Comparison of ENCODE assay signal across 8 cellular contexts in the genomic region with DNA sequence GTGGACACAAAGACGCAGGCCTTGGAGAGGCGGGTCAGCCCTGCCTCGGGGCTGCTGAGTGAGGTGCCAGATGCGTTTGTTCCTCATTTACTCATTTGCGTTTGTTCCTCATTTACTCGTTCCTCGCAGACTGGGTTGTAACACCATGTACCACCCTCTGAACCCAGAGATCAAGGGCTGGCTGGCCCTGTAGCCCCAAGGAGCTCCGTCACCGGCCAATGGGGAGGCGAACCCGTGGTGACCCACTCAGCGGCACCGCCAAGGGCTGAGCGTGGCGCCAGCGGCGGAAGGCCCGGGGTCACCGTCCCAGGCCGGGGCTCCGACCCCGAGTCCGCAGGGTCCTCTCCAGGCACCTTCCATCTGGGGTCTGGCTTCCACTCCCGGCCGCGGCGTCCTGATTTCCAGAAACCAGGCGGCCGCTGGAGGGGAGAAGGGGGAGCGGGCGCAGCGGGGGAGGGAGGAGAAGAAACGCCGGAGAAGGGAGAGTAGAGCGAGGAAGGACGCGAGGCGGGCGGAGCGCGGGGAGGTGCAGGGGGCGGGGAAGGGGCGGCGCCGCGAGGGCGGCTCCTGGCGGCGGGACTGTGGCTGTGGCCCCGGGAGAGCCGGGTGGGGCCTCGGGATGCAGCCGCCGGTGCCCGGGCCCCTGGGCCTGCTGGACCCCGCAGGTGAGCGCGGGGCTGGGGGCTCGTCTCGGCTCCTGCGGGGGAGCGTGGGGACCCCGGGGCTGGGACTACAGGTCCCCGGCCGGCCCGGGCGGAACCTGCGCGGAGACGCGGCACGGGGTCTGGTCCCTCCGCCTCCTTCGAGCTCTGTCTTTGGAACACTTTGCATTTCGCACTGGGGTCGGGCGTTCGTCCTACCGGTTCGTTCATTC. TPM values are rescaled to one million over a fixed set of nuclear protein-coding genes. Genes with fewer than 3 reads are reported as not detected.
DNase-seq lines count a peak whose midpoint lies in the region; ATAC-seq and TF ChIP-seq lines count a peak whose summit lies in the region.

A gene (plus strand): TSS at position 576 of the 874 bp plus-strand sequence. CDS start 44 bp downstream, at position 620.

- ATAC-seq in GM21717 (IDR thresholded peaks at IDR 0.05; ENCODE audit: unreplicated experiment): peak; percentile 81
- ATAC-seq in T-cell (replicated peaks in 1 of 4): peak; percentile 97 to 99 (median 98)
- ATAC-seq in heart left ventricle: peak; percentile 88 to 99 (median 96)

- H3K27me3 ChIP-seq in MM.1S (replicated peaks; ENCODE audit: insufficient read depth, low read length): peaks cover 1% of the 10 kb centered on the region; the same call in 1 of the 2 replicates
- peaks cover 0 to 16% (median 0%) of the 10 kb centered on the region in 9 donors for H3K27me3 ChIP-seq in heart left ventricle
- peaks cover 0 to 19% of the 10 kb centered on the region in 2 donors for H3K27me3 ChIP-seq in tibial nerve

- H3K4me1 Mint-ChIP-seq in Calu3 (ENCODE audit: low read depth, unreplicated experiment) (peaks cover 8% of the 10 kb centered on the region), T-cell (peaks cover 10 to 27% (median 14%) of the 10 kb centered on the region in 3 donors)

- H3K9me3 ChIP-seq in MM.1S (replicated peaks; ENCODE audit: insufficient read depth, low read length) (no peaks in the 10 kb centered on the region), heart left ventricle (no peaks in the 10 kb centered on the region), tibial nerve (no peaks in the 10 kb centered on the region)

- H3K9me2 ChIP-seq in MM.1S (replicated peaks; ENCODE audit: insufficient read depth, low read length): no peaks in the 10 kb centered on the region

- no peaks in the 10 kb centered on the region for H4K20me1 ChIP-seq in MM.1S (ENCODE audit: insufficient read depth, low read length)

- peak within 1 kb of the TSS; percentile 67 for H3K9ac ChIP-seq in MM.1S (ENCODE audit: low read length)

- peaks cover 15% of the 10 kb centered on the region for H3K4me1 ChIP-seq in MM.1S (ENCODE audit: low read length)
- peaks cover 0 to 21% (median 8%) of the 10 kb centered on the region in 12 donors for H3K4me1 ChIP-seq in heart left ventricle
- H3K4me1 ChIP-seq in tibial nerve: peaks cover 0 to 21% (median 6%) of the 10 kb centered on the region in 4 donors

- H3F3A ChIP-seq in MM.1S (ENCODE audit: insufficient read depth, low read length): no peaks in the 10 kb centered on the region

- peak within 1 kb of the TSS; percentile 100 for H3K4me2 ChIP-seq in MM.1S (ENCODE audit: low read depth, low read length)

- no peaks in the 10 kb centered on the region for H3K36me3 Mint-ChIP-seq in Calu3 (ENCODE audit: insufficient read depth, unreplicated experiment)
- H3K36me3 Mint-ChIP-seq in T-cell: no peaks in the 10 kb centered on the region

- CTCF ChIA-PET in Calu3 (lab: Charles Lee): no interaction called here
- CTCF ChIA-PET in T-cell (lab: Charles Lee): no interaction called here

- H3K9me3 Mint-ChIP-seq in Calu3 (ENCODE audit: low read depth, unreplicated experiment): no peaks in the 10 kb centered on the region
- no peaks in the 10 kb centered on the region for H3K9me3 Mint-ChIP-seq in T-cell

- TF ChIP-seq POLR2A in heart left ventricle (IDR thresholded peaks at IDR 0.05) (peak in 1 of 2 donors; percentile 26), tibial nerve (IDR thresholded peaks at IDR 0.05) (no peak)

- H3K27ac ChIP-seq in MM.1S (ENCODE audit: low read length) (no peak within 1 kb of the TSS), adipose tissue (ENCODE audit: low read depth, low read length) (no peak within 1 kb of the TSS), heart left ventricle (peak within 1 kb of the TSS; percentile 20 to 94 (median 74)), tibial nerve (peak within 1 kb of the TSS; percentile 64 to 92 (median 78))

- H2AFZ ChIP-seq in MM.1S (ENCODE audit: low read length): peak within 1 kb of the TSS; percentile 96

- TF ChIP-seq EP300 in tibial nerve (IDR thresholded peaks at IDR 0.05): peak; percentile 58 to 72

- H3K79me2 ChIP-seq in MM.1S (ENCODE audit: low read length): no peaks in the 10 kb centered on the region

- TF ChIP-seq CTCF in Calu3 (IDR thresholded peaks at IDR 0.05; ENCODE audit: unreplicated experiment): peak; percentile 22
- TF ChIP-seq CTCF in MM.1S (IDR thresholded peaks at IDR 0.05; ENCODE audit: low read length): no peak; the same call in 1 of the 2 replicates
- TF ChIP-seq CTCF in heart left ventricle (IDR thresholded peaks at IDR 0.05): peak in 11 of 12 donors; percentile 20 to 73 (median 54)
- TF ChIP-seq CTCF in tibial nerve (IDR thresholded peaks at IDR 0.05): peak; percentile 28 to 66 (median 51)

- H3K27ac Mint-ChIP-seq in Calu3 (ENCODE audit: unreplicated experiment) (peak within 1 kb of the TSS; percentile 33), T-cell (no peak within 1 kb of the TSS)

- DNase-seq in Calu3: peak; percentile 39
- DNase-seq in MM.1S: peak; percentile 62
- peak; percentile 38 to 79 (median 64) for DNase-seq in T-cell
- DNase-seq in heart left ventricle: peak; percentile 88 to 94 (median 88)
- peak; percentile 64 for DNase-seq in pons (ENCODE audit: low spot score)
- DNase-seq in tibial nerve (ENCODE audit: low spot score in 2 of 2): peak; percentile 69 to 79

- peak within 1 kb of the TSS; percentile 76 for H3K4me3 Mint-ChIP-seq in Calu3 (ENCODE audit: low read depth, unreplicated experiment)
- H3K4me3 Mint-ChIP-seq in T-cell: peak within 1 kb of the TSS; percentile 78 to 94 (median 86)

- H3K27me3 Mint-ChIP-seq in Calu3 (ENCODE audit: unreplicated experiment) (peaks cover 37% of the 10 kb centered on the region), T-cell (peaks cover 38 to 44% of the 10 kb centered on the region in 2 donors)

- no TSS peak for BruUV-seq in Calu3 (replicated peaks; lab: Mats Ljungman, UMichigan)

- H3K36me3 ChIP-seq in MM.1S (replicated peaks; ENCODE audit: insufficient read depth, low read length) (no peaks in the 10 kb centered on the region), heart left ventricle (no peaks in the 10 kb centered on the region), tibial nerve (no peaks in the 10 kb centered on the region)

- H3K4me3 ChIP-seq in MM.1S (ENCODE audit: low read length) (peak within 1 kb of the TSS; percentile 84), heart left ventricle (peak within 1 kb of the TSS; percentile 57 to 93 (median 74)), tibial nerve (peak within 1 kb of the TSS; percentile 62 to 76 (median 72))

- POLR2A ChIA-PET in T-cell (lab: Charles Lee): no interaction called here

- 1% methylated on average over 60 to 80 of the region's 80 CpGs for WGBS in adipose tissue, 3 donors
- WGBS in heart left ventricle, 4 donors: 2 to 5% (median 2%) methylated on average over 65 to 80 of the region's 80 CpGs
- WGBS in tibial nerve, 2 donors: 1% methylated on average over 70 to 74 of the region's 80 CpGs

- intact Hi-C loops in Calu3 (cut with micrococcal nuclease; ENCODE audit: unreplicated experiment): no loop called here
- intact Hi-C loops in heart left ventricle (cut with DNase I): no loop called here

RNA-seq across cellular contexts. Expression of the gene that starts here (rescaled TPM):
- total RNA-seq in Calu3 (2022): not detected in 2 replicates
- 1 to 10 TPM in 2 of 5 donors, under 1 TPM in 3; 0.76 to 1.2 (median 0.89) TPM for total RNA-seq in T-cell
- polyA plus RNA-seq in adipose tissue: 10 to 100 TPM in 2 of 3 donors, 1 to 10 TPM in 1; 3.9 to 24.7 (median 14.2) TPM
- 10 to 100 TPM in 1 of 9 donors, 1 to 10 TPM in 8; 1.4 to 20.3 (median 4.4) TPM for total RNA-seq in heart left ventricle
- polyA plus RNA-seq in heart left ventricle: 1 to 10 TPM; 4.2 to 6.0 TPM
- total RNA-seq in tibial nerve: 10 to 100 TPM in 2 of 4 donors, 1 to 10 TPM in 2; 3.3 to 21.6 (median 10.9) TPM

Comparison
In these comparisons a context has a peak if more than half of its experiments do, and no peak if none do; other contexts are left out.
1. Peak in DNase-seq in Calu3; RNA of the gene not detected or under 1 TPM.
2. H3K27ac ChIP-seq: peak in heart left ventricle (12 of 12) and tibial nerve (4 of 4); none in MM.1S (single experiment) and adipose tissue (single experiment).
3. Peak in every context shown above with its lines, with median percentiles within 50 percentile points of each other: DNase-seq, ATAC-seq and H3K4me3 ChIP-seq.